Comparison of ENCODE assay signal across 8 cellular contexts in genomic region chr11:93740802-93741093, GRCh38. TPM values are rescaled to one million over a fixed set of nuclear protein-coding genes. Genes with fewer than 3 reads are reported as not detected.
DNase-seq lines count a peak whose midpoint lies in the region; ATAC-seq and TF ChIP-seq lines count a peak whose summit lies in the region.

No MANE protein-coding gene starts in this region.

- H3K4me3 Mint-ChIP-seq in T-helper 17 cell: peak overlapping the region; percentile 99

- H3K9me3 ChIP-seq in T-helper 17 cell (ENCODE audit: control insufficient read depth, low read length, poor library complexity, severe bottlenecking) (no peaks in the 10 kb centered on the region), iPS-15b (ENCODE audit: control insufficient read depth, insufficient read depth, low read length) (no peaks in the 10 kb centered on the region)

- H3K36me3 ChIP-seq in GM06990 (ENCODE audit: control insufficient read depth, insufficient read depth, low read length) (peaks cover 6% of the 10 kb centered on the region), iPS-15b (ENCODE audit: control insufficient read depth, insufficient read depth, low read length) (peaks cover 30% of the 10 kb centered on the region)

- no peak for DNase-seq in GM06990 (ENCODE audit: extremely low read depth, insufficient read length)
- peak; percentile 33 for DNase-seq in HEK293T (ENCODE audit: extremely low spot score)
- DNase-seq in MV-4-11 (lab: John Stamatoyannopoulos, UW): peak; percentile 56
- peak; percentile 36 to 51 (median 46) for DNase-seq in T-helper 17 cell
- DNase-seq in astrocyte of the hippocampus (ENCODE audit: low read depth, low spot score): peak; percentile 77
- DNase-seq in smooth muscle cell of the brain vasculature (ENCODE audit: low read depth, low spot score): peak; percentile 26
- DNase-seq in epidermal melanocyte (ENCODE audit: insufficient read length, low spot score): no peak

- peak overlapping the region; percentile 97 for H3K9ac ChIP-seq in iPS-15b (ENCODE audit: low read depth, low read length)

- peak overlapping the region; percentile 99 for H3K27ac Mint-ChIP-seq in T-helper 17 cell

- H3K36me3 Mint-ChIP-seq in T-helper 17 cell (ENCODE audit: low read depth): peaks cover 6% of the 10 kb centered on the region

- peaks cover 14% of the 10 kb centered on the region for H3K4me1 ChIP-seq in iPS-15b (ENCODE audit: control insufficient read depth, insufficient read depth, low read length)

- H3K27me3 ChIP-seq in GM06990 (replicated peaks; ENCODE audit: control insufficient read depth, insufficient read depth, low read length) (no peaks in the 10 kb centered on the region), iPS-15b (ENCODE audit: control insufficient read depth, insufficient read depth, low read length) (no peaks in the 10 kb centered on the region)

- TF ChIP-seq CTCF in GM06990 (IDR thresholded peaks at IDR 0.05; ENCODE audit: insufficient read depth, low read length, poor library complexity, severe bottlenecking): no peak

- H3K4me1 Mint-ChIP-seq in T-helper 17 cell: peaks cover 56% of the 10 kb centered on the region

- POLR2A ChIA-PET in HEK293T (lab: Yijun Ruan, JAX): interaction anchor here (0.9 to 6.9 kb wide), 12 partner anchors 10 to 93 kb away, joined by 3 to 119 read pairs (median 7); partner anchors contain the start of genes CEP295 and MED17

- peak; percentile 57 for ATAC-seq in T-helper 17 cell

- no peaks in the 10 kb centered on the region for H3K27me3 Mint-ChIP-seq in T-helper 17 cell

- peak overlapping the region; percentile 99 for H3K4me3 ChIP-seq in GM06990 (replicated peaks; ENCODE audit: low read depth, low read length)
- H3K4me3 ChIP-seq in iPS-15b (ENCODE audit: low read depth, low read length): peak overlapping the region; percentile 88

- CTCF ChIA-PET in HEK293T (lab: Yijun Ruan, JAX): interaction anchor here (0.6 kb wide), 1 partner anchor 165 kb away, joined by 6 read pairs; no protein-coding TSS in a partner anchor

TF ChIP-seq in HEK293T, 16 proteins besides CTCF, POLR2A, EP300 and RAD21:
- peak; percentile 58 for TF ChIP-seq L3MBTL2 (conservative IDR thresholded peaks at IDR 0.05)
- no peak for TF ChIP-seq FOXM1 (IDR thresholded peaks at IDR 0.05; ENCODE audit: borderline replicate concordance)

RNA-seq across cellular contexts. Expression of gene TAF1D, which starts 0.5 kb away (rescaled TPM):
- total RNA-seq in T-helper 17 cell: 100 to 1,000 TPM; 129 to 143 TPM

RNA-seq across cellular contexts. Expression of gene C11orf54, which starts 0.7 kb away (rescaled TPM):
- total RNA-seq in T-helper 17 cell: 10 to 100 TPM; 12.1 to 13.9 TPM

RNA-seq across cellular contexts. Expression of gene MED17, which starts 43.3 kb away (rescaled TPM):
- total RNA-seq in T-helper 17 cell: 10 to 100 TPM; 58.5 to 61.8 TPM

Comparison
In these comparisons a context has a peak if more than half of its experiments do, and no peak if none do; other contexts are left out.
1. DNase-seq: peak in HEK293T (single experiment), MV-4-11 (single experiment), T-helper 17 cell (3 of 3), astrocyte of the hippocampus (single experiment) and smooth muscle cell of the brain vasculature (single experiment); none in GM06990 (single experiment) and epidermal melanocyte (single experiment).